ENCODE assay signal across 35 cellular contexts in genomic region chr3:13888576-13888975, GRCh38. TPM values are rescaled to one million over a fixed set of nuclear protein-coding genes. Genes with fewer than 3 reads are reported as not detected.
"Had no signal": no experiment of that assay in that cellular context is flagged by ENCODE, and none has a peak within 500 bp of the region (broad histone marks: within the 10 kb centered on the region; RNA-seq: fewer than 3 reads in every experiment).

No MANE protein-coding gene starts in this region.

- DNase-seq: activated B cell treated with CpG ODN at 0.5 μM for 24 hours; activated CD4-positive, alpha-beta T cell treated with anti-CD3 and anti-CD28 coated beads for 4 hours; activated CD4-positive, CD25-positive, alpha-beta regulatory T cell treated with anti-CD3 and anti-CD28 coated beads, Interleukin-2, amount 50 U/mL, for 72 hours; activated CD8-positive, alpha-beta T cell treated with anti-CD3 and anti-CD28 coated beads for 36 hours; activated gamma-delta T cell treated with Interleukin-2 at 50 U/mL for 16 hours; activated naive CD4-positive, alpha-beta T cell treated with anti-CD3 and anti-CD28 coated beads for 36 hours; activated T-cell treated with anti-CD3 and anti-CD28 coated beads for 4 hours; activated T-cell treated with anti-CD3 and anti-CD28 coated beads, Interleukin-2, amount 50 U/mL, for 4 hours; adrenal gland; body of pancreas; IMR-90; Karpas-422; KBM-7; NCI-H1105 treated with DMSO at 0.1 percent for 48 hours; NCI-H1436; NCI-H1694; NCI-H2029; NCI-H345; NCI-H526; NCI-H748 treated with DMSO at 0.1 percent for 48 hours; NK-92 treated with Interleukin-12 subunit alpha and Interleukin-12 subunit beta, amount 100 ng/mL, for 24 hours; PC-9; SIG-M5; T-helper 1 cell; T-helper 2 cell; T-helper 9 cell had no signal

- H3K4me3 Mint-ChIP-seq: activated B cell treated with CpG ODN at 0.5 μM for 24 hours; activated CD8-positive, alpha-beta T cell treated with anti-CD3 and anti-CD28 coated beads for 36 hours; activated naive CD4-positive, alpha-beta T cell treated with anti-CD3 and anti-CD28 coated beads for 36 hours; activated T-cell treated with anti-CD3 and anti-CD28 coated beads, Interleukin-2, amount 50 U/mL, for 4 hours; activated T-helper 1 cell treated with anti-CD3 and anti-CD28 coated beads, Interleukin-12 subunit alpha, Interleukin-12 subunit beta, Interleukin-2, Interleukin-4 antibody, amounts not matched to agents 30 ng/mL and 10 ng/mL and 1 ng/mL, durations not matched to agents 14 hours and 24 hours and 36 hours had no signal

- H3K27ac Mint-ChIP-seq: activated B cell treated with CpG ODN at 0.5 μM for 24 hours; activated CD8-positive, alpha-beta T cell treated with anti-CD3 and anti-CD28 coated beads for 36 hours; activated naive CD4-positive, alpha-beta T cell treated with anti-CD3 and anti-CD28 coated beads for 36 hours; activated naive CD4-positive, alpha-beta T cell treated with anti-CD3 and anti-CD28 coated beads, Interleukin-2, amount 50 U/mL, for 72 hours; activated T-helper 1 cell treated with anti-CD3 and anti-CD28 coated beads, Interleukin-12 subunit alpha, Interleukin-12 subunit beta, Interleukin-2, Interleukin-4 antibody, amounts not matched to agents 30 ng/mL and 10 ng/mL and 1 ng/mL, durations not matched to agents 14 hours and 24 hours and 36 hours had no signal

- ATAC-seq: activated CD8-positive, alpha-beta T cell treated with anti-CD3 and anti-CD28 coated beads for 36 hours; activated naive CD4-positive, alpha-beta T cell treated with anti-CD3 and anti-CD28 coated beads, Interleukin-2, amount 50 U/mL, for 72 hours; activated T-cell treated with anti-CD3 and anti-CD28 coated beads, Interleukin-2, amount 50 U/mL, for 4 hours; body of pancreas; Right ventricle myocardium inferior; SK-N-SH treated with all-trans-retinoic acid at 6 μM for 48 hours had no signal

- H3K36me3 Mint-ChIP-seq: activated naive CD4-positive, alpha-beta T cell treated with anti-CD3 and anti-CD28 coated beads, Interleukin-2, amount 50 U/mL, for 72 hours had no signal

- H3K9me3 Mint-ChIP-seq: activated B cell treated with CpG ODN at 0.5 μM for 24 hours; activated T-cell treated with anti-CD3 and anti-CD28 coated beads, Interleukin-2, amount 50 U/mL, for 4 hours; activated T-helper 1 cell treated with anti-CD3 and anti-CD28 coated beads, Interleukin-12 subunit alpha, Interleukin-12 subunit beta, Interleukin-2, Interleukin-4 antibody, amounts not matched to agents 30 ng/mL and 10 ng/mL and 1 ng/mL, durations not matched to agents 14 hours and 24 hours and 36 hours had no signal

RNA-seq across cellular contexts. Expression of gene WNT7A, which starts 8.7 kb away (rescaled TPM):
- total RNA-seq: activated B cell treated with CpG ODN at 0.5 μM for 24 hours; activated T-helper 1 cell treated with anti-CD3 and anti-CD28 coated beads, Interleukin-12 subunit alpha, Interleukin-12 subunit beta, Interleukin-2, Interleukin-4 antibody, amounts not matched to agents 30 ng/mL and 10 ng/mL and 1 ng/mL, durations not matched to agents 14 hours and 24 hours and 36 hours; breast epithelium; cardiac septum; IMR-90; NCI-H460; OCI-LY7; Right ventricle myocardium inferior; SK-MEL-5 had no signal
